In genomic region chr9:17052626-17053025, GRCh38 we compare ENCODE assay signal across 16 cellular contexts.
DNase-seq lines count a peak whose midpoint lies in the region; ATAC-seq and TF ChIP-seq lines count a peak whose summit lies in the region.
"Had no signal": no experiment of that assay in that cellular context is flagged by ENCODE, and none has a peak within 500 bp of the region (broad histone marks: within the 10 kb centered on the region; RNA-seq: fewer than 3 reads in every experiment).

No MANE protein-coding gene starts in this region.

- H3K9me1 ChIP-seq in IMR-90 (ENCODE audit: insufficient read depth, low read length), result no peaks in the 10 kb centered on the region

- H2AK9ac ChIP-seq in IMR-90 (replicated peaks; ENCODE audit: low read depth, low read length, poor library complexity), result no peak overlapping the region

- CTCF ChIA-PET in IMR-90 (lab: Yijun Ruan, JAX) (interaction anchor here (0.9 kb wide), 1 partner anchor 10 kb away, joined by 4 read pairs; no protein-coding TSS in a partner anchor), WTC11 (lab: Charles Lee) (interaction anchor here (0.8 kb wide), 1 partner anchor 11 kb away, joined by 3 read pairs; no protein-coding TSS in a partner anchor)

- no peak overlapping the region for H3K18ac ChIP-seq in IMR-90 (ENCODE audit: low read depth, low read length)
- H3K18ac ChIP-seq in mesendoderm (ENCODE audit: low read length), result no peak overlapping the region

- no peak overlapping the region for H3K9ac ChIP-seq in IMR-90 (ENCODE audit: low read depth, low read length)
- no peak overlapping the region for H3K9ac ChIP-seq in mesendoderm (ENCODE audit: low read length)

- DNase-seq in ELF-1 (ENCODE audit: low read depth, low spot score) (peak; percentile 15), IMR-90 (no peak), WTC11 (ENCODE audit: low spot score) (no peak), mesendoderm (peak; percentile 49), COR-L47 (lab: John Stamatoyannopoulos, UW) (no peak)
- DNase-seq: ACHN; CD4-positive, CD25-positive, alpha-beta regulatory T cell; KG1; MG63; NCI-H1105 treated with DMSO at 0.1 percent for 48 hours; NCI-H1930; NCI-H774; SIG-M5 had no signal

- H2BK15ac ChIP-seq in IMR-90 (ENCODE audit: low read depth, low read length) (no peak overlapping the region), mesendoderm (replicated peaks; ENCODE audit: low read depth) (no peak overlapping the region)

- H3K14ac ChIP-seq in IMR-90 (replicated peaks; ENCODE audit: low read depth, low read length), result no peak overlapping the region

- H3K27me3 Mint-ChIP-seq in WTC11 (ENCODE audit: low read depth), result no peaks in the 10 kb centered on the region
- H3K27me3 Mint-ChIP-seq: CD4-positive, CD25-positive, alpha-beta regulatory T cell had no signal

- H4K5ac ChIP-seq in IMR-90 (ENCODE audit: low read depth, low read length) (no peak overlapping the region), mesendoderm (ENCODE audit: low read length) (no peak overlapping the region)

- no peaks in the 10 kb centered on the region for H3K36me3 Mint-ChIP-seq in WTC11
- H3K36me3 Mint-ChIP-seq: CD4-positive, CD25-positive, alpha-beta regulatory T cell had no signal

- ATAC-seq in IMR-90 (ENCODE audit: low read depth), result no peak
- ATAC-seq in WTC11, result peak; percentile 74; the same call in 1 of the 2 replicates
- ATAC-seq in HG03280 (IDR thresholded peaks at IDR 0.05; ENCODE audit: unreplicated experiment), result no peak
- ATAC-seq in HG03469 (IDR thresholded peaks at IDR 0.05; ENCODE audit: unreplicated experiment), result no peak

- H3K79me1 ChIP-seq in IMR-90 (ENCODE audit: low read depth in 1 of 2, low read length in 2 of 2) (no peaks in the 10 kb centered on the region), mesendoderm (ENCODE audit: low read length) (no peaks in the 10 kb centered on the region)

- no peak overlapping the region for H3K4me2 ChIP-seq in IMR-90 (ENCODE audit: low read depth, low read length)
- H3K4me2 ChIP-seq in mesendoderm (ENCODE audit: low read length), result no peak overlapping the region

- intact Hi-C loops in IMR-90 (cut with micrococcal nuclease), result no loop called here

- no peaks in the 10 kb centered on the region for H3K9me3 ChIP-seq in IMR-90 (ENCODE audit: control insufficient read depth, insufficient read depth, low read length)
- H3K9me3 ChIP-seq: MG63 had no signal

- H3K36me3 ChIP-seq in IMR-90 (ENCODE audit: control insufficient read depth, insufficient read depth, low read length) (no peaks in the 10 kb centered on the region), mesendoderm (ENCODE audit: control insufficient read depth, insufficient read depth, low read length) (no peaks in the 10 kb centered on the region)
- H3K36me3 ChIP-seq: MG63 had no signal

- H3K79me2 ChIP-seq in mesendoderm (ENCODE audit: control insufficient read depth, insufficient read depth, low read length), result no peaks in the 10 kb centered on the region

- H3K23ac ChIP-seq in IMR-90 (ENCODE audit: low read depth, low read length) (no peak overlapping the region), mesendoderm (ENCODE audit: low read length) (no peak overlapping the region)

- H2AK5ac ChIP-seq in IMR-90 (ENCODE audit: low read depth, low read length) (no peak overlapping the region), mesendoderm (ENCODE audit: low read length) (no peak overlapping the region)

- H3K4ac ChIP-seq in IMR-90 (ENCODE audit: low read depth, low read length), result no peak overlapping the region
- H3K4ac ChIP-seq in mesendoderm (ENCODE audit: low read depth, low read length), result no peak overlapping the region

- H2BK20ac ChIP-seq in IMR-90 (ENCODE audit: low read depth, low read length), result no peak overlapping the region

- H3K4me1 ChIP-seq in IMR-90 (ENCODE audit: control insufficient read depth, insufficient read depth, low read length), result no peaks in the 10 kb centered on the region
- no peaks in the 10 kb centered on the region for H3K4me1 ChIP-seq in mesendoderm (ENCODE audit: control insufficient read depth, low read depth, low read length)

- no peak overlapping the region for H3K27ac Mint-ChIP-seq in WTC11
- H3K27ac Mint-ChIP-seq: CD4-positive, CD25-positive, alpha-beta regulatory T cell had no signal

- no peaks in the 10 kb centered on the region for H4K20me1 ChIP-seq in IMR-90 (ENCODE audit: insufficient read depth, low read length)

- no TSS peak for BruUV-seq in IMR-90 (replicated peaks; lab: Mats Ljungman, UMichigan)

- TF ChIP-seq POLR2A in IMR-90 (IDR thresholded peaks at IDR 0.05; ENCODE audit: low read depth, low read length), result no peak

- no peak overlapping the region for H4K91ac ChIP-seq in IMR-90 (ENCODE audit: insufficient read depth, low read depth, low read length)

- no peak overlapping the region for H4K8ac ChIP-seq in IMR-90 (ENCODE audit: low read depth in 2 of 2, low read length in 2 of 2)
- H4K8ac ChIP-seq in mesendoderm (ENCODE audit: low read depth, low read length), result no peak overlapping the region

- dilution Hi-C loops in IMR-90 (cut with HindIII; ENCODE audit: low sequenced_read_pairs, unreplicated experiment), result no loop called here

- no peak overlapping the region for H3K4me3 Mint-ChIP-seq in WTC11
- H3K4me3 Mint-ChIP-seq: CD4-positive, CD25-positive, alpha-beta regulatory T cell had no signal

- H3K4me3 ChIP-seq in IMR-90 (ENCODE audit: insufficient read depth, low read depth, low read length), result no peak overlapping the region
- H3K4me3 ChIP-seq in mesendoderm (ENCODE audit: low read length), result no peak overlapping the region
- H3K4me3 ChIP-seq: MG63 had no signal

- no peaks in the 10 kb centered on the region for H3K27me3 ChIP-seq in IMR-90 (ENCODE audit: control insufficient read depth, insufficient read depth, low read length)
- H3K27me3 ChIP-seq in mesendoderm (ENCODE audit: insufficient read depth, low read length, poor library complexity), result no peaks in the 10 kb centered on the region
- H3K27me3 ChIP-seq: MG63 had no signal

- H3K9me3 Mint-ChIP-seq in WTC11, result peaks cover 3% of the 10 kb centered on the region; the same call in 1 of the 2 replicates

- TF ChIP-seq RAD21 in IMR-90 (IDR thresholded peaks at IDR 0.05; ENCODE audit: low read length), result no peak

- H3K27ac ChIP-seq in IMR-90 (ENCODE audit: insufficient read depth, low read length) (no peak overlapping the region), mesendoderm (ENCODE audit: low read depth, low read length) (no peak overlapping the region)
- H3K27ac ChIP-seq: HL-60 had no signal

- H3K4me1 Mint-ChIP-seq in WTC11, result no peaks in the 10 kb centered on the region
- H3K4me1 Mint-ChIP-seq: CD4-positive, CD25-positive, alpha-beta regulatory T cell had no signal

- H2BK120ac ChIP-seq in IMR-90 (ENCODE audit: low read depth, low read length) (no peak overlapping the region), mesendoderm (ENCODE audit: low read depth, low read length) (no peak overlapping the region)

- H2AFZ ChIP-seq in IMR-90 (replicated peaks; ENCODE audit: low read length, poor library complexity), result peak overlapping the region; percentile 3

- in situ Hi-C loops in IMR-90 (cut with MboI; ENCODE audit: low sequenced_read_pairs), result no loop called here

- POLR2A ChIA-PET in IMR-90 (lab: Charles Lee; ENCODE audit: unreplicated experiment) (interaction anchor here (0.5 kb wide), 1 partner anchor 311 kb away, joined by 3 read pairs; no protein-coding TSS in a partner anchor), WTC11 (lab: Charles Lee) (no interaction called here)

- H2BK5ac ChIP-seq in IMR-90 (ENCODE audit: low read depth, low read length, poor library complexity, severe bottlenecking), result no peak overlapping the region
- no peak overlapping the region for H2BK5ac ChIP-seq in mesendoderm (ENCODE audit: low read length)

- TF ChIP-seq CTCF in IMR-90 (conservative IDR thresholded peaks at IDR 0.05; ENCODE audit: low read depth, low read length) (no peak), WTC11 (IDR thresholded peaks at IDR 0.05) (no peak)

- H3K56ac ChIP-seq in IMR-90 (ENCODE audit: extremely low read depth, insufficient read depth, low read length), result no peak overlapping the region
- H3K56ac ChIP-seq in mesendoderm (ENCODE audit: low read length), result no peak overlapping the region

TF ChIP-seq in IMR-90, 13 proteins besides CTCF, POLR2A, EP300 and RAD21 (continues in another document):
- TF ChIP-seq USF2 (IDR thresholded peaks at IDR 0.05; ENCODE audit: low read depth, low read length) (no peak), RFX5 (IDR thresholded peaks at IDR 0.05; ENCODE audit: low read depth, low read length) (no peak), CHD1 (IDR thresholded peaks at IDR 0.05; ENCODE audit: low read depth, low read length) (no peak), FOS (IDR thresholded peaks at IDR 0.05; ENCODE audit: low read depth, low read length) (no peak), RCOR1 (IDR thresholded peaks at IDR 0.05; ENCODE audit: insufficient replicate concordance, low read length) (no peak), MXI1 (IDR thresholded peaks at IDR 0.05; ENCODE audit: borderline replicate concordance, low read depth, low read length) (no peak), MAFK (IDR thresholded peaks at IDR 0.05; ENCODE audit: low read depth, low read length) (no peak), CEBPB (IDR thresholded peaks at IDR 0.05; ENCODE audit: low read depth, low read length) (no peak)

TF ChIP-seq in WTC11, 78 proteins besides CTCF, POLR2A, EP300 and RAD21 (continues in another document):
- no peak for TF ChIP-seq CREB1 (CRISPR knock-in tag; IDR thresholded peaks at IDR 0.05)
- no peak for TF ChIP-seq NR1H2 (CRISPR knock-in tag; IDR thresholded peaks at IDR 0.05)
- TF ChIP-seq MXD4 (CRISPR knock-in tag; IDR thresholded peaks at IDR 0.05; ENCODE audit: borderline replicate concordance), result no peak
- TF ChIP-seq ZNF232 (CRISPR knock-in tag; IDR thresholded peaks at IDR 0.05), result no peak
- TF ChIP-seq MAX (CRISPR knock-in tag; IDR thresholded peaks at IDR 0.05), result no peak

Comparison
In these comparisons a context has a peak if more than half of its experiments do, and no peak if none do; other contexts are left out.
1. DNase-seq: peak in ELF-1 (single experiment) and mesendoderm (single experiment); none in IMR-90 (single experiment), WTC11 (single experiment) and COR-L47 (single experiment).